Comparison of ENCODE assay signal across 24 cellular contexts in the genomic region with DNA sequence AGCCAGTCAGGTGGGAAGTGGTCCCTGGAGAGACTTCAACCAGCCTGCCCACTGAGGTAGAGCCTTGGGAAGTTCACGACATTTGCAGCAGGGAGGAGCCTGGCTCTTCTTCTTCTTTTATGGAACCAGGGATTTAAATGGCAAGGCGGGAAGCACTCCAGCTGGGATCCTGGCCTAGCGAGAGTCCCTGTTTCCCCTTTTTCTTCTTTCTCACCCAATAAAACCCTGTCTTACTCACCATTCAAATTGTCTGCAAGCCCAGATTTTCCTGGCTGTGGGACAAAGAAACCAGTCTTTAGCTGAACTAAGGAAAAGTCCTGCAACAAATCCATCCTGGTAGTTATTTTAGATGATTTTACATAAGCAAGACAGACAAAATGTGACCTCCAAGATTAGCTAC.
DNase-seq lines count a peak whose midpoint lies in the region; ATAC-seq and TF ChIP-seq lines count a peak whose summit lies in the region.
"Had no signal": no experiment of that assay in that cellular context is flagged by ENCODE, and none has a peak within 500 bp of the region (broad histone marks: within the 10 kb centered on the region; RNA-seq: fewer than 3 reads in every experiment).

No MANE protein-coding gene starts in this region.

- no peaks in the 10 kb centered on the region for H3K27me3 Mint-ChIP-seq in H9 (ENCODE audit: low read depth)
- H3K27me3 Mint-ChIP-seq in naive thymus-derived CD8-positive, alpha-beta T cell = no peaks in the 10 kb centered on the region
- H3K27me3 Mint-ChIP-seq: activated CD8-positive, alpha-beta T cell treated with anti-CD3 and anti-CD28 coated beads for 36 hours; activated naive CD8-positive, alpha-beta T cell treated with anti-CD3 and anti-CD28 coated beads, Interleukin-2, amount 50 U/mL, for 24 hours; CD4-positive, alpha-beta T cell had no signal

- H4K20me1 ChIP-seq in H9 (ENCODE audit: control insufficient read depth, insufficient read depth, insufficient read length) (no peaks in the 10 kb centered on the region), fibroblast of lung (ENCODE audit: control insufficient read depth, extremely low read depth, insufficient read depth, low read length) (no peaks in the 10 kb centered on the region), smooth muscle cell (ENCODE audit: low read depth) (no peaks in the 10 kb centered on the region)

- H3K56ac ChIP-seq in H9 (ENCODE audit: insufficient read length, low read depth, low read length) = no peak overlapping the region

- H3K79me1 ChIP-seq in H9 (ENCODE audit: insufficient read depth, low read depth, low read length, poor library complexity, severe bottlenecking) = no peaks in the 10 kb centered on the region

- H3F3A ChIP-seq in smooth muscle cell (ENCODE audit: low read depth) = no peaks in the 10 kb centered on the region

- no peak overlapping the region for H2AK5ac ChIP-seq in H9 (ENCODE audit: insufficient read length, low read length)

- no peak overlapping the region for H3K4me3 Mint-ChIP-seq in H9
- H3K4me3 Mint-ChIP-seq in naive thymus-derived CD8-positive, alpha-beta T cell = no peak overlapping the region
- H3K4me3 Mint-ChIP-seq: activated CD8-positive, alpha-beta T cell treated with anti-CD3 and anti-CD28 coated beads for 36 hours; activated naive CD8-positive, alpha-beta T cell treated with anti-CD3 and anti-CD28 coated beads, Interleukin-2, amount 50 U/mL, for 24 hours; CD4-positive, alpha-beta T cell had no signal

- no peaks in the 10 kb centered on the region for H3K9me3 Mint-ChIP-seq in H9
- peaks cover 0 to 24% (median 7%) of the 10 kb centered on the region in 9 donors for H3K9me3 Mint-ChIP-seq in naive thymus-derived CD8-positive, alpha-beta T cell

- H2BK12ac ChIP-seq in H9 (ENCODE audit: insufficient read length, low read depth, low read length) = no peak overlapping the region

- POLR2A ChIA-PET in naive thymus-derived CD8-positive, alpha-beta T cell (lab: Charles Lee) = no interaction called here

- WGBS in H9 (ENCODE audit: extremely low coverage, insufficient read length, low lambda C conversion rate) = no CpG with 5 or more reads among the region's 3 CpGs
- 39% methylated on average over 3 of the region's 3 CpGs for WGBS in smooth muscle cell (ENCODE audit: low lambda C conversion rate)
- 67 to 78% methylated on average over 3 of the region's 3 CpGs for WGBS in body of pancreas, 2 donors

- no peaks in the 10 kb centered on the region for H3K9me3 ChIP-seq in H9 (ENCODE audit: control insufficient read depth, low read depth, low read length)
- no peaks in the 10 kb centered on the region for H3K9me3 ChIP-seq in fibroblast of lung (ENCODE audit: control insufficient read depth, insufficient read depth, low read depth, low read length)
- H3K9me3 ChIP-seq in smooth muscle cell (replicated peaks; ENCODE audit: low read depth) = no peaks in the 10 kb centered on the region
- no peaks in the 10 kb centered on the region for H3K9me3 ChIP-seq in effector memory CD4-positive, alpha-beta T cell (ENCODE audit: control insufficient read depth, low read length)
- H3K9me3 ChIP-seq in body of pancreas = no peaks in the 10 kb centered on the region
- H3K9me3 ChIP-seq: breast epithelium, colonic mucosa, ovary had no signal

- H3K27me3 ChIP-seq in H9 (ENCODE audit: insufficient read depth, low read length) (no peaks in the 10 kb centered on the region), fibroblast of lung (ENCODE audit: control insufficient read depth, insufficient read depth, low read length) (no peaks in the 10 kb centered on the region), smooth muscle cell (ENCODE audit: low read depth) (no peaks in the 10 kb centered on the region), body of pancreas (no peaks in the 10 kb centered on the region)
- no peaks in the 10 kb centered on the region for H3K27me3 ChIP-seq in effector memory CD4-positive, alpha-beta T cell (replicated peaks; ENCODE audit: control insufficient read depth, insufficient read depth, low read length, poor library complexity, severe bottlenecking)
- H3K27me3 ChIP-seq: breast epithelium, colonic mucosa, ovary had no signal

- no peak overlapping the region for H3K14ac ChIP-seq in H9 (ENCODE audit: insufficient read depth, low read length)

- H3K4me2 ChIP-seq in H9 (ENCODE audit: insufficient read depth, insufficient read length, low read length) = no peak overlapping the region
- H3K4me2 ChIP-seq in fibroblast of lung (ENCODE audit: extremely low read depth, insufficient read depth, low read length) = no peak overlapping the region
- peak overlapping the region; percentile 41 for H3K4me2 ChIP-seq in smooth muscle cell

- no peak for TF ChIP-seq POLR2A in body of pancreas (IDR thresholded peaks at IDR 0.05)

- intact Hi-C loops in body of pancreas (cut with DNase I) = no loop called here

- no peaks in the 10 kb centered on the region for H3K79me2 ChIP-seq in H9 (ENCODE audit: insufficient read depth, low read length)
- H3K79me2 ChIP-seq in fibroblast of lung (ENCODE audit: control insufficient read depth, insufficient read depth, low read length) = no peaks in the 10 kb centered on the region
- H3K79me2 ChIP-seq in smooth muscle cell (ENCODE audit: low read depth) = no peaks in the 10 kb centered on the region

- H4K5ac ChIP-seq in H9 (ENCODE audit: insufficient read length, low read depth, low read length) = no peak overlapping the region

- no peak overlapping the region for H3K9ac ChIP-seq in H9 (ENCODE audit: extremely low read depth, insufficient read length, low read length)
- H3K9ac ChIP-seq in fibroblast of lung (ENCODE audit: insufficient read depth, low read length) = no peak overlapping the region
- no peak overlapping the region for H3K9ac ChIP-seq in smooth muscle cell (ENCODE audit: low read depth)

- H3K4me1 ChIP-seq in H9 (ENCODE audit: insufficient read depth, low read length) = no peaks in the 10 kb centered on the region
- no peaks in the 10 kb centered on the region for H3K4me1 ChIP-seq in fibroblast of lung (ENCODE audit: control insufficient read depth, extremely low read depth, insufficient read depth, low read length)
- H3K4me1 ChIP-seq in smooth muscle cell (ENCODE audit: low read depth) = no peaks in the 10 kb centered on the region
- no peaks in the 10 kb centered on the region for H3K4me1 ChIP-seq in effector memory CD4-positive, alpha-beta T cell (ENCODE audit: control insufficient read depth, insufficient read depth, low read length, poor library complexity, severe bottlenecking)
- no peaks in the 10 kb centered on the region for H3K4me1 ChIP-seq in body of pancreas
- H3K4me1 ChIP-seq: breast epithelium, colonic mucosa had no signal

- no peak overlapping the region for H3K18ac ChIP-seq in H9 (ENCODE audit: insufficient read length, low read depth, low read length)

- H2BK120ac ChIP-seq in H9 (ENCODE audit: low read depth, low read length, poor library complexity, severe bottlenecking) = no peak overlapping the region

- no peak overlapping the region for H3K27ac Mint-ChIP-seq in H9
- H3K27ac Mint-ChIP-seq in naive thymus-derived CD8-positive, alpha-beta T cell = no peak overlapping the region
- H3K27ac Mint-ChIP-seq: activated CD8-positive, alpha-beta T cell treated with anti-CD3 and anti-CD28 coated beads for 36 hours; activated naive CD8-positive, alpha-beta T cell treated with anti-CD3 and anti-CD28 coated beads, Interleukin-2, amount 50 U/mL, for 24 hours; CD4-positive, alpha-beta T cell had no signal

- H3K4me1 Mint-ChIP-seq in H9 = no peaks in the 10 kb centered on the region
- no peaks in the 10 kb centered on the region for H3K4me1 Mint-ChIP-seq in naive thymus-derived CD8-positive, alpha-beta T cell
- H3K4me1 Mint-ChIP-seq: activated naive CD8-positive, alpha-beta T cell treated with anti-CD3 and anti-CD28 coated beads, Interleukin-2, amount 50 U/mL, for 24 hours had no signal

- H3K23me2 ChIP-seq in H9 (ENCODE audit: insufficient read length, low read depth, low read length, poor library complexity, severe bottlenecking) = no peaks in the 10 kb centered on the region

- no peak overlapping the region for H3T11ph ChIP-seq in H9 (ENCODE audit: low read length)

- H4K91ac ChIP-seq in H9 (ENCODE audit: insufficient read length, low read depth, low read length) = no peak overlapping the region

- ATAC-seq in body of pancreas = no peak
- no peak for ATAC-seq in naive thymus-derived CD8-positive, alpha-beta T cell
- ATAC-seq: activated CD8-positive, alpha-beta T cell treated with anti-CD3 and anti-CD28 coated beads for 36 hours; activated naive CD8-positive, alpha-beta T cell treated with anti-CD3 and anti-CD28 coated beads, Interleukin-2, amount 50 U/mL, for 24 hours had no signal

- no peaks in the 10 kb centered on the region for H3K36me3 Mint-ChIP-seq in H9 (ENCODE audit: insufficient read depth in 1 of 3, low read depth in 3 of 3)
- no peaks in the 10 kb centered on the region for H3K36me3 Mint-ChIP-seq in naive thymus-derived CD8-positive, alpha-beta T cell

- H3K4me3 ChIP-seq in fibroblast of lung (replicated peaks in 1 of 4; ENCODE audit: control extremely low read depth in 1 of 4, insufficient read depth in 1 of 4, low read depth in 3 of 4, low read length in 4 of 4) = no peak overlapping the region
- no peak overlapping the region for H3K4me3 ChIP-seq in smooth muscle cell
- H3K4me3 ChIP-seq in effector memory CD4-positive, alpha-beta T cell (ENCODE audit: insufficient read depth, low read depth, low read length, poor library complexity, severe bottlenecking) = no peak overlapping the region
- H3K4me3 ChIP-seq in body of pancreas = no peak overlapping the region
- H3K4me3 ChIP-seq: breast epithelium, colonic mucosa, ovary had no signal

- peak; percentile 29 for DNase-seq in H9
- DNase-seq in fibroblast of lung (ENCODE audit: low read depth in 2 of 2) = peak; percentile 1 to 8
- peak; percentile 61 for DNase-seq in islet precursor cell
- no peak for DNase-seq in smooth muscle cell (lab: John Stamatoyannopoulos, UW; ENCODE audit: unreplicated experiment)
- no peak for DNase-seq in activated naive CD4-positive, alpha-beta T cell (lab: John Stamatoyannopoulos, UW)
- no peak for DNase-seq in effector memory CD4-positive, alpha-beta T cell
- no peak for DNase-seq in body of pancreas
- DNase-seq in naive thymus-derived CD8-positive, alpha-beta T cell = no peak
- DNase-seq: activated CD4-positive, CD25-positive, alpha-beta regulatory T cell treated with anti-CD3 and anti-CD28 coated beads, Interleukin-2, amount 50 U/mL, for 72 hours; activated CD8-positive, alpha-beta T cell treated with anti-CD3 and anti-CD28 coated beads for 36 hours; activated effector memory CD4-positive, alpha-beta T cell treated with anti-CD3 and anti-CD28 coated beads, Interleukin-2, amount 50 U/mL, for 16 hours; activated naive CD8-positive, alpha-beta T cell treated with anti-CD3 and anti-CD28 coated beads, Interleukin-2, amount 50 U/mL, for 24 hours; activated T-cell treated with anti-CD3 and anti-CD28 coated beads for 4 hours; CD4-positive, alpha-beta T cell; colonic mucosa; DMS 273 treated with DMSO at 0.1 percent for 48 hours; KBM-7; NCI-H146; NCI-H2171; NCI-H69; ovary; T-helper 9 cell had no signal

- H3K27ac ChIP-seq in H9 (ENCODE audit: insufficient read length, low read depth, low read length) (no peak overlapping the region), fibroblast of lung (ENCODE audit: insufficient read depth, low read length) (no peak overlapping the region), smooth muscle cell (ENCODE audit: low read depth) (no peak overlapping the region), body of pancreas (no peak overlapping the region)
- no peak overlapping the region for H3K27ac ChIP-seq in effector memory CD4-positive, alpha-beta T cell (ENCODE audit: insufficient read depth, low read length, poor library complexity, severe bottlenecking)
- H3K27ac ChIP-seq: breast epithelium, colonic mucosa, ovary, RWPE1 had no signal

- no peak overlapping the region for H2BK20ac ChIP-seq in H9 (ENCODE audit: low read depth, low read length, poor library complexity, severe bottlenecking)

- H4K8ac ChIP-seq in H9 (replicated peaks; ENCODE audit: insufficient read length, low read depth, low read length) = no peak overlapping the region

- TF ChIP-seq CTCF in H9 (conservative IDR thresholded peaks at IDR 0.05) = no peak
- TF ChIP-seq CTCF in fibroblast of lung (conservative IDR thresholded peaks at IDR 0.05 in 1 of 2, IDR thresholded peaks at IDR 0.05 in 1 of 2; ENCODE audit: low read depth in 1 of 2, low read length in 2 of 2) = no peak
- no peak for TF ChIP-seq CTCF in smooth muscle cell (IDR thresholded peaks at IDR 0.05; ENCODE audit: borderline replicate concordance, insufficient read depth, poor library complexity, severe bottlenecking)
- no peak for TF ChIP-seq CTCF in body of pancreas (IDR thresholded peaks at IDR 0.05)

- no peak overlapping the region for H3K4ac ChIP-seq in H9 (ENCODE audit: low read depth, low read length)

- H3K23ac ChIP-seq in H9 (ENCODE audit: insufficient read length, low read depth, low read length) = no peak overlapping the region

- H2BK5ac ChIP-seq in H9 (ENCODE audit: insufficient read length, low read length) = no peak overlapping the region

- no peak overlapping the region for H2BK15ac ChIP-seq in H9 (ENCODE audit: low read depth, low read length)

- H2AFZ ChIP-seq in H9 (ENCODE audit: low read length) (no peak overlapping the region), fibroblast of lung (ENCODE audit: low read length) (no peak overlapping the region), smooth muscle cell (ENCODE audit: low read depth) (peak overlapping the region; percentile 74)

- H3K36me3 ChIP-seq in fibroblast of lung (ENCODE audit: control insufficient read depth, insufficient read depth, low read length) = no peaks in the 10 kb centered on the region
- no peaks in the 10 kb centered on the region for H3K36me3 ChIP-seq in smooth muscle cell (ENCODE audit: low read depth)
- no peaks in the 10 kb centered on the region for H3K36me3 ChIP-seq in effector memory CD4-positive, alpha-beta T cell (ENCODE audit: control insufficient read depth, insufficient read depth, low read length)
- no peaks in the 10 kb centered on the region for H3K36me3 ChIP-seq in body of pancreas (replicated peaks in 1 of 2; ENCODE audit: insufficient read depth in 1 of 2, low read depth in 2 of 2)
- H3K36me3 ChIP-seq: breast epithelium, colonic mucosa, ovary had no signal

Comparison
In these comparisons a context has a peak if more than half of its experiments do, and no peak if none do; other contexts are left out.
1. DNase-seq: peak in H9 (single experiment), fibroblast of lung (2 of 2) and islet precursor cell (single experiment); none in smooth muscle cell (single experiment), activated naive CD4-positive, alpha-beta T cell (0 of 4), effector memory CD4-positive, alpha-beta T cell (0 of 3), body of pancreas (0 of 4) and naive thymus-derived CD8-positive, alpha-beta T cell (0 of 10).